In the genomic region with DNA sequence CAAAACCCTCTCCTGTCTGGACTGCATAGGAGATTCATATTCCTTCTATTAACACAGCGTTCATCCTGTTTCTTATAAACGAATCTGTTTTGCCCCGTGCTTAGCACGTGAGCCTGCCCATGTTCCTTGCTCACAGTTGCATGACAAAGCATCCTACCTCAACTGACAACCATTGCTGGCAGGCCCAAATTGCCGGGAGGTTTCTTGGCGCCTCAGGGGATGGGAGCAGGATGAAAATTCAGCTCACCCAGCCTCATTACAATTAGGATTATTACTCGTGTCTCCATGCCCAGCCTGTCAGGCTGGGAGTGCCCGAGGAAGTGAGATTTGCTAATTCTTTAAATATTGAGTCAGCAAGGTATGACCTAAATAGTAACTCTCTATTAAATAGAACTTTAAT, we compare ENCODE assay signal across 23 cellular contexts. TPM values are rescaled to one million over a fixed set of nuclear protein-coding genes. Genes with fewer than 3 reads are reported as not detected.
DNase-seq lines count a peak whose midpoint lies in the region; FAIRE-seq and TF ChIP-seq lines count a peak whose summit lies in the region.
"Had no signal": no experiment of that assay in that cellular context is flagged by ENCODE, and none has a peak within 500 bp of the region (broad histone marks: within the 10 kb centered on the region; RNA-seq: fewer than 3 reads in every experiment).

No MANE protein-coding gene starts in this region.

- H3K27me3 ChIP-seq in bronchial epithelial cell (ENCODE audit: control insufficient read depth, insufficient read depth, low read length) (no peaks in the 10 kb centered on the region), neural progenitor cell (no peaks in the 10 kb centered on the region)
- H3K27me3 ChIP-seq: BLaER1 had no signal

- H3K27ac Mint-ChIP-seq in neural progenitor cell = no peak overlapping the region
- H3K27ac Mint-ChIP-seq: activated B cell treated with CpG ODN at 0.5 μM for 24 hours; activated naive CD8-positive, alpha-beta T cell; activated T-helper 1 cell treated with anti-CD3 and anti-CD28 coated beads, Interleukin-12 subunit alpha, Interleukin-12 subunit beta, Interleukin-2, Interleukin-4 antibody, amounts not matched to agents 30 ng/mL and 10 ng/mL and 1 ng/mL, durations not matched to agents 14 hours and 24 hours and 36 hours; naive thymus-derived CD4-positive, alpha-beta T cell; stimulated activated naive B cell treated with anti-CD40 and anti-IgM and Interleukin-4, amounts not matched to agents 10 μg/mL and 1 μg/mL and 100 μg/mL, for 72 hours had no signal

- no peaks in the 10 kb centered on the region for H3F3A ChIP-seq in neural progenitor cell (ENCODE audit: low read depth)

- H3K4me3 Mint-ChIP-seq in neural progenitor cell = no peak overlapping the region
- H3K4me3 Mint-ChIP-seq: activated B cell treated with CpG ODN at 0.5 μM for 24 hours; activated naive CD8-positive, alpha-beta T cell; activated T-helper 1 cell treated with anti-CD3 and anti-CD28 coated beads, Interleukin-12 subunit alpha, Interleukin-12 subunit beta, Interleukin-2, Interleukin-4 antibody, amounts not matched to agents 30 ng/mL and 10 ng/mL and 1 ng/mL, durations not matched to agents 14 hours and 24 hours and 36 hours; central memory CD8-positive, alpha-beta T cell; naive thymus-derived CD4-positive, alpha-beta T cell; stimulated activated naive B cell treated with anti-CD40 and anti-IgM and Interleukin-4, amounts not matched to agents 10 μg/mL and 1 μg/mL and 100 μg/mL, for 72 hours had no signal

- H3K9me3 Mint-ChIP-seq in neural progenitor cell = no peaks in the 10 kb centered on the region
- H3K9me3 Mint-ChIP-seq: activated B cell treated with CpG ODN at 0.5 μM for 24 hours; activated T-helper 1 cell treated with anti-CD3 and anti-CD28 coated beads, Interleukin-12 subunit alpha, Interleukin-12 subunit beta, Interleukin-2, Interleukin-4 antibody, amounts not matched to agents 30 ng/mL and 10 ng/mL and 1 ng/mL, durations not matched to agents 14 hours and 24 hours and 36 hours; central memory CD8-positive, alpha-beta T cell; naive thymus-derived CD4-positive, alpha-beta T cell; stimulated activated naive B cell treated with anti-CD40 and anti-IgM and Interleukin-4, amounts not matched to agents 10 μg/mL and 1 μg/mL and 100 μg/mL, for 72 hours had no signal

- no peak overlapping the region for H3K4me2 ChIP-seq in neural progenitor cell
- H3K4me2 ChIP-seq: BLaER1 had no signal

- FAIRE-seq in bronchial epithelial cell (lab: Jason Lieb, UNC) = no peak
- FAIRE-seq: GM12892 had no signal

- peak overlapping the region; percentile 69 for H2AFZ ChIP-seq in neural progenitor cell (replicated peaks)

- H3K4me1 ChIP-seq in neural progenitor cell = no peaks in the 10 kb centered on the region
- H3K4me1 ChIP-seq: BLaER1 had no signal

- TF ChIP-seq CTCF in bronchial epithelial cell (IDR thresholded peaks at IDR 0.05; ENCODE audit: insufficient read depth, low read length, severe bottlenecking) = no peak
- no peak for TF ChIP-seq CTCF in neural progenitor cell (IDR thresholded peaks at IDR 0.05)

- H3K79me2 ChIP-seq in neural progenitor cell (ENCODE audit: low read depth) = no peaks in the 10 kb centered on the region

- no peak overlapping the region for H3K9ac ChIP-seq in neural progenitor cell
- H3K9ac ChIP-seq: BLaER1 had no signal

- H3K27ac ChIP-seq in neural progenitor cell = no peak overlapping the region
- H3K27ac ChIP-seq: BLaER1 had no signal

- H3K4me1 Mint-ChIP-seq in neural progenitor cell = no peaks in the 10 kb centered on the region
- H3K4me1 Mint-ChIP-seq: activated B cell treated with CpG ODN at 0.5 μM for 24 hours; central memory CD8-positive, alpha-beta T cell; naive thymus-derived CD4-positive, alpha-beta T cell; stimulated activated naive B cell treated with anti-CD40 and anti-IgM and Interleukin-4, amounts not matched to agents 10 μg/mL and 1 μg/mL and 100 μg/mL, for 72 hours had no signal

- H4K20me1 ChIP-seq in neural progenitor cell (ENCODE audit: low read depth) = no peaks in the 10 kb centered on the region
- H4K20me1 ChIP-seq: BLaER1 had no signal

- no peaks in the 10 kb centered on the region for H3K9me3 ChIP-seq in neural progenitor cell (ENCODE audit: low read depth)
- H3K9me3 ChIP-seq: BLaER1, Caco-2 had no signal

- H3K36me3 ChIP-seq in bronchial epithelial cell (ENCODE audit: control insufficient read depth, insufficient read depth, low read length) (no peaks in the 10 kb centered on the region), neural progenitor cell (no peaks in the 10 kb centered on the region)
- H3K36me3 ChIP-seq: BLaER1 had no signal

- peaks cover 4% of the 10 kb centered on the region for H3K27me3 Mint-ChIP-seq in neural progenitor cell (ENCODE audit: insufficient read depth, low read depth)
- H3K27me3 Mint-ChIP-seq: activated naive CD8-positive, alpha-beta T cell; central memory CD8-positive, alpha-beta T cell; naive thymus-derived CD4-positive, alpha-beta T cell; stimulated activated naive B cell treated with anti-CD40 and anti-IgM and Interleukin-4, amounts not matched to agents 10 μg/mL and 1 μg/mL and 100 μg/mL, for 72 hours had no signal

- DNase-seq in ELF-1 (ENCODE audit: low read depth, low spot score) (peak; percentile 73), M059J (ENCODE audit: low read depth) (peak; percentile 11), bronchial epithelial cell (ENCODE audit: low read depth) (peak; percentile 92), neural progenitor cell (ENCODE audit: low spot score) (no peak), H4 (ENCODE audit: low spot score) (no peak), ureter (ENCODE audit: low spot score) (no peak), NCI-H146 treated with DMSO at 0.1 percent for 48 hours (lab: John Stamatoyannopoulos, UW; ENCODE audit: unreplicated experiment) (no peak)
- no peak for DNase-seq in stimulated activated CD4-positive, alpha-beta T cell treated with anti-CD3 and anti-CD28 coated beads, Interleukin-1b, Interleukin-23, amount 100 ng/mL, for 48 hours
- DNase-seq: activated B cell treated with CpG ODN at 0.5 μM for 24 hours; activated CD4-positive, alpha-beta T cell treated with anti-CD3 and anti-CD28 coated beads, Interleukin-2, amount 50 U/mL, for 4 hours; aorta; Caco-2; naive thymus-derived CD4-positive, alpha-beta T cell; NCI-H1436 treated with DMSO at 0.1 percent for 48 hours; NCI-H524 treated with DMSO at 0.1 percent for 48 hours; stimulated activated CD4-positive, alpha-beta T cell treated with anti-CD3 and anti-CD28 coated beads, Interleukin-4, amount 100 ng/mL, for 24 hours; stimulated activated naive B cell treated with anti-CD40 and anti-IgM and Interleukin-4, amounts not matched to agents 10 μg/mL and 1 μg/mL and 100 μg/mL, for 72 hours; T-helper 9 cell had no signal

- H3K36me3 Mint-ChIP-seq in neural progenitor cell = no peaks in the 10 kb centered on the region
- H3K36me3 Mint-ChIP-seq: activated naive CD8-positive, alpha-beta T cell; naive thymus-derived CD4-positive, alpha-beta T cell; stimulated activated naive B cell treated with anti-CD40 and anti-IgM and Interleukin-4, amounts not matched to agents 10 μg/mL and 1 μg/mL and 100 μg/mL, for 72 hours had no signal

- no peak overlapping the region for H3K4me3 ChIP-seq in bronchial epithelial cell (ENCODE audit: low read depth, low read length)
- no peak overlapping the region for H3K4me3 ChIP-seq in neural progenitor cell
- H3K4me3 ChIP-seq: BLaER1 had no signal

RNA-seq across cellular contexts. Expression of a gene that starts 36.7 kb away (rescaled TPM):
- total RNA-seq in M059J (2014; rRNA removed; shearing (Covaris generic)) = 15.1 and 21.9 TPM in 2 replicates
- total RNA-seq in bronchial epithelial cell (35.7 and 51.1 TPM in 2 replicates), neural progenitor cell (ENCODE audit: low replicate concordance) (39.9 and 44.9 TPM in 2 replicates), ureter (68.4 TPM)
- total RNA-seq in H4 (2014; rRNA removed; shearing (Covaris generic)) = 21.7 and 29.0 TPM in 2 replicates

Comparison
In these comparisons a context has a peak if more than half of its experiments do, and no peak if none do; other contexts are left out.
1. DNase-seq: peak in ELF-1 (single experiment), M059J (single experiment) and bronchial epithelial cell (single experiment); none in neural progenitor cell (single experiment), H4 (single experiment), ureter (single experiment), stimulated activated CD4-positive, alpha-beta T cell treated with anti-CD3 and anti-CD28 coated beads, Interleukin-1b, Interleukin-23, amount 100 ng/mL, for 48 hours (single experiment) and NCI-H146 treated with DMSO at 0.1 percent for 48 hours (single experiment).